In genomic region chr1:156998840-156999239, GRCh38 we compare ENCODE assay signal across 17 cellular contexts.
"Had no signal": no experiment of that assay in that cellular context is flagged by ENCODE, and none has a peak within 500 bp of the region (broad histone marks: within the 10 kb centered on the region; RNA-seq: fewer than 3 reads in every experiment).

No MANE protein-coding gene starts in this region.

- H3K9me3 ChIP-seq: esophagus muscularis mucosa, gastroesophageal sphincter, left ventricle myocardium inferior, lower lobe of right lung, prostate gland, right lobe of liver, tibial artery, upper lobe of right lung, vagina had no signal

- ATAC-seq: gastroesophageal sphincter; lower lobe of right lung; naive thymus-derived CD4-positive, alpha-beta T cell; right lobe of liver; stimulated activated memory B cell treated with anti-CD40 and anti-IgM and Interleukin-4, amounts not matched to agents 10 μg/mL and 1 μg/mL and 100 μg/mL, for 72 hours; upper lobe of right lung had no signal

- H3K4me1 ChIP-seq: lower lobe of right lung, parathyroid adenoma, prostate gland, right lobe of liver, tibial artery, upper lobe of right lung, vagina had no signal

- DNase-seq: effector memory CD4-positive, alpha-beta T cell; glutamatergic neuron; immature natural killer cell; left ventricle myocardium inferior; lower lobe of right lung; naive thymus-derived CD4-positive, alpha-beta T cell; nephron progenitor cell; right lobe of liver; stimulated activated CD4-positive, alpha-beta T cell treated with anti-CD3 and anti-CD28 coated beads, Interleukin-4, amount 100 ng/mL, for 24 hours; tibial artery; upper lobe of right lung had no signal

- H3K36me3 ChIP-seq: esophagus muscularis mucosa, gastroesophageal sphincter, left ventricle myocardium inferior, lower lobe of right lung, prostate gland, right lobe of liver, tibial artery, upper lobe of right lung, vagina had no signal

- H3K4me3 ChIP-seq: esophagus muscularis mucosa, gastroesophageal sphincter, left ventricle myocardium inferior, lower lobe of right lung, prostate gland, right lobe of liver, tibial artery, upper lobe of right lung, vagina had no signal

- H3K27ac ChIP-seq: esophagus muscularis mucosa, gastroesophageal sphincter, left ventricle myocardium inferior, lower lobe of right lung, parathyroid adenoma, prostate gland, right lobe of liver, tibial artery, upper lobe of right lung, vagina had no signal
